15 cellular contexts compared by ENCODE assay signal in the genomic region with DNA sequence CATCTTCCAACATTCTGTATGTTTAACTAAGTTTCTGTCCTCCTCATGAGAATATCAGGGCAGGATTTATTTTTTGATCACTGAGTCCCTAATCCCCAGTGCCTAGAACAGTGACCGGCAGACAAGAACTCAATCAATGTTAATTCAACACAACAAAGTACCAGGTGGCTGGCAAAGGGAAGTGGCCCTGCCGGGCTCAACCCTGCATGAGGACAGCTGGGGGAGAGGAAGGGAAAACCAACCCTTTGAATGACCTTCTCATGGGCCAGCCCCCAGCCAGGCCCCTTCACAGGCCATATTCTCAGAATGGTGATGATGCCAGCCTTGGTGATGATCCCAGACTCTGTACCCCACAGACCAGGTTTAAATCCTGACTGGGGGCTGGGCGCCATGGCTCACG. TPM values are rescaled to one million over a fixed set of nuclear protein-coding genes. Genes with fewer than 3 reads are reported as not detected.
DNase-seq lines count a peak whose midpoint lies in the region; ATAC-seq lines count a peak whose summit lies in the region.
"Had no signal": no experiment of that assay in that cellular context is flagged by ENCODE, and none has a peak within 500 bp of the region (broad histone marks: within the 10 kb centered on the region; RNA-seq: fewer than 3 reads in every experiment).

No MANE protein-coding gene starts in this region.

- CTCF ChIA-PET in activated CD4-positive, alpha-beta memory T cell treated with anti-CD3 and anti-CD28 coated beads, Interleukin-2, amount 10 ng/mL, durations not matched to agents 7 days and 5 days (lab: Charles Lee) = interaction anchor here (2.4 to 4.1 kb wide), 2 partner anchors 9 to 15 kb away, joined by 16 to 27 read pairs; no protein-coding TSS in a partner anchor
- CTCF ChIA-PET in naive thymus-derived CD4-positive, alpha-beta T cell (lab: Charles Lee) = interaction anchor here (1.2 to 2.3 kb wide), 4 partner anchors 11 to 58 kb away, joined by 3 to 11 read pairs (median 8); no protein-coding TSS in a partner anchor

- no peak for DNase-seq in T-helper 2 cell treated with Interferon-gamma antibody and Interleukin-4, amounts not matched to agents 5 μg/mL and 100 μg/mL, for 36 hours (ENCODE audit: low spot score)
- DNase-seq in T-helper 2 cell (no peak), H7 (peak; percentile 76), cardiac septum (ENCODE audit: low spot score) (no peak), NCI-H2227 (lab: John Stamatoyannopoulos, UW; ENCODE audit: unreplicated experiment) (no peak)
- no peak for DNase-seq in activated CD4-positive, alpha-beta memory T cell treated with anti-CD3 and anti-CD28 coated beads, Interleukin-2, amount 10 ng/mL, durations not matched to agents 7 days and 5 days
- DNase-seq in naive thymus-derived CD4-positive, alpha-beta T cell = no peak
- DNase-seq: 8988T; central memory CD4-positive, alpha-beta T cell; foreskin melanocyte; KBM-7; NCI-H1417 treated with DMSO at 0.1 percent for 48 hours; NCI-H524 treated with DMSO at 0.1 percent for 48 hours; stimulated activated CD4-positive, alpha-beta T cell treated with anti-CD3 and anti-CD28 coated beads, Interleukin-15, amount 100 ng/mL, for 24 hours had no signal

- H3K27ac ChIP-seq in naive thymus-derived CD4-positive, alpha-beta T cell (ENCODE audit: low read depth, low read length) = peak overlapping the region; percentile 86

- intact Hi-C loops in naive thymus-derived CD4-positive, alpha-beta T cell (cut with micrococcal nuclease) = loop anchor here (5.0 to 10.0 kb wide), 4 partner anchors 77 to 963 kb away; a partner anchor contains a TSS
- intact Hi-C loops in cardiac septum (cut with DNase I) = no loop called here

- H3K4me1 Mint-ChIP-seq in T-helper 2 cell treated with Interferon-gamma antibody and Interleukin-4, amounts not matched to agents 5 μg/mL and 100 μg/mL, for 36 hours (ENCODE audit: low read depth) = peaks cover 32% of the 10 kb centered on the region
- H3K4me1 Mint-ChIP-seq in activated CD4-positive, alpha-beta memory T cell treated with anti-CD3 and anti-CD28 coated beads, Interleukin-2, amount 10 ng/mL, durations not matched to agents 7 days and 5 days = peaks cover 49% of the 10 kb centered on the region
- H3K4me1 Mint-ChIP-seq in naive thymus-derived CD4-positive, alpha-beta T cell = peaks cover 47 to 74% (median 63%) of the 10 kb centered on the region in 7 donors

- H3K27me3 ChIP-seq in H7 (ENCODE audit: control insufficient read depth, insufficient read depth, low read length) = peaks cover 3% of the 10 kb centered on the region
- H3K27me3 ChIP-seq in naive thymus-derived CD4-positive, alpha-beta T cell (ENCODE audit: control insufficient read depth in 2 of 2, insufficient read depth in 2 of 2, low read length in 2 of 2) = no peaks in the 10 kb centered on the region

- no peak for ATAC-seq in naive thymus-derived CD4-positive, alpha-beta T cell
- ATAC-seq in GM18511 (IDR thresholded peaks at IDR 0.05; ENCODE audit: unreplicated experiment) = no peak

- peak overlapping the region; percentile 98 for H3K4me3 Mint-ChIP-seq in T-helper 2 cell treated with Interferon-gamma antibody and Interleukin-4, amounts not matched to agents 5 μg/mL and 100 μg/mL, for 36 hours
- H3K4me3 Mint-ChIP-seq in activated CD4-positive, alpha-beta memory T cell treated with anti-CD3 and anti-CD28 coated beads, Interleukin-2, amount 10 ng/mL, durations not matched to agents 7 days and 5 days = peak overlapping the region; percentile 98
- peak overlapping the region; percentile 91 to 99 (median 96) for H3K4me3 Mint-ChIP-seq in naive thymus-derived CD4-positive, alpha-beta T cell

- H3K27ac Mint-ChIP-seq in T-helper 2 cell treated with Interferon-gamma antibody and Interleukin-4, amounts not matched to agents 5 μg/mL and 100 μg/mL, for 36 hours = peak overlapping the region; percentile 21
- H3K27ac Mint-ChIP-seq in activated CD4-positive, alpha-beta memory T cell treated with anti-CD3 and anti-CD28 coated beads, Interleukin-2, amount 10 ng/mL, durations not matched to agents 7 days and 5 days = peak overlapping the region; percentile 94
- peak overlapping the region; percentile 80 to 98 (median 95) for H3K27ac Mint-ChIP-seq in naive thymus-derived CD4-positive, alpha-beta T cell

- H3K36me3 Mint-ChIP-seq in T-helper 2 cell treated with Interferon-gamma antibody and Interleukin-4, amounts not matched to agents 5 μg/mL and 100 μg/mL, for 36 hours (ENCODE audit: low read depth) = peaks cover 24% of the 10 kb centered on the region
- H3K36me3 Mint-ChIP-seq in activated CD4-positive, alpha-beta memory T cell treated with anti-CD3 and anti-CD28 coated beads, Interleukin-2, amount 10 ng/mL, durations not matched to agents 7 days and 5 days (ENCODE audit: low read depth) = peaks cover 29% of the 10 kb centered on the region
- peaks cover 0 to 16% (median 4%) of the 10 kb centered on the region in 5 donors for H3K36me3 Mint-ChIP-seq in naive thymus-derived CD4-positive, alpha-beta T cell

- no peak overlapping the region for H3K4me3 ChIP-seq in H7 (ENCODE audit: insufficient read depth, low read depth, low read length)
- H3K4me3 ChIP-seq in naive thymus-derived CD4-positive, alpha-beta T cell (ENCODE audit: low read length) = no peak overlapping the region

- POLR2A ChIA-PET in activated CD4-positive, alpha-beta memory T cell treated with anti-CD3 and anti-CD28 coated beads, Interleukin-2, amount 10 ng/mL, durations not matched to agents 7 days and 5 days (lab: Charles Lee) = interaction anchor here (3.2 to 5.7 kb wide), 3 partner anchors 15 to 244 kb away, joined by 15 to 39 read pairs (median 31); a partner anchor contains a TSS
- POLR2A ChIA-PET in naive thymus-derived CD4-positive, alpha-beta T cell (lab: Charles Lee) = interaction anchor here (1.6 to 4.0 kb wide), 3 partner anchors 10 to 244 kb away, joined by 5 to 47 read pairs (median 37); a partner anchor contains a TSS

- peaks cover 25 to 48% of the 10 kb centered on the region in 2 donors for H3K4me1 ChIP-seq in naive thymus-derived CD4-positive, alpha-beta T cell (ENCODE audit: control insufficient read depth in 2 of 2, insufficient read depth in 2 of 2, low read length in 2 of 2)

- no peaks in the 10 kb centered on the region for H3K9me3 ChIP-seq in naive thymus-derived CD4-positive, alpha-beta T cell (ENCODE audit: control insufficient read depth in 2 of 3, low read length in 3 of 3)

- no peaks in the 10 kb centered on the region; the same call in 1 of the 2 replicates for H3K36me3 ChIP-seq in H7 (replicated peaks; ENCODE audit: control insufficient read depth, insufficient read depth, low read length)
- peaks cover 0 to 20% (median 2%) of the 10 kb centered on the region in 3 experiments for H3K36me3 ChIP-seq in naive thymus-derived CD4-positive, alpha-beta T cell (ENCODE audit: control insufficient read depth in 2 of 3, insufficient read depth in 3 of 3, low read length in 3 of 3)

- H3K9me3 Mint-ChIP-seq in T-helper 2 cell treated with Interferon-gamma antibody and Interleukin-4, amounts not matched to agents 5 μg/mL and 100 μg/mL, for 36 hours = no peaks in the 10 kb centered on the region
- H3K9me3 Mint-ChIP-seq in activated CD4-positive, alpha-beta memory T cell treated with anti-CD3 and anti-CD28 coated beads, Interleukin-2, amount 10 ng/mL, durations not matched to agents 7 days and 5 days = no peaks in the 10 kb centered on the region
- H3K9me3 Mint-ChIP-seq in naive thymus-derived CD4-positive, alpha-beta T cell = peaks cover 0 to 9% (median 0%) of the 10 kb centered on the region in 11 donors

- no peaks in the 10 kb centered on the region for H3K27me3 Mint-ChIP-seq in T-helper 2 cell treated with Interferon-gamma antibody and Interleukin-4, amounts not matched to agents 5 μg/mL and 100 μg/mL, for 36 hours (ENCODE audit: low read depth)
- H3K27me3 Mint-ChIP-seq in activated CD4-positive, alpha-beta memory T cell treated with anti-CD3 and anti-CD28 coated beads, Interleukin-2, amount 10 ng/mL, durations not matched to agents 7 days and 5 days = no peaks in the 10 kb centered on the region
- no peaks in the 10 kb centered on the region for H3K27me3 Mint-ChIP-seq in naive thymus-derived CD4-positive, alpha-beta T cell

RNA-seq across cellular contexts. Expression of a gene that starts 1.4 kb away (rescaled TPM):
- 1.3 and 5.1 TPM in 2 replicates for total RNA-seq in H7 (2014; rRNA removed; shearing (Covaris generic))
- total RNA-seq in activated CD4-positive, alpha-beta memory T cell treated with anti-CD3 and anti-CD28 coated beads, Interleukin-2, amount 10 ng/mL, durations not matched to agents 7 days and 5 days = 100 to 1,000 TPM; 200 to 203 TPM
- total RNA-seq in naive thymus-derived CD4-positive, alpha-beta T cell = 100 to 1,000 TPM; 146 to 223 (median 203) TPM
- 100 to 1,000 TPM; 350 to 449 TPM for polyA plus RNA-seq in naive thymus-derived CD4-positive, alpha-beta T cell
- total RNA-seq in cardiac septum = 5.3 TPM

RNA-seq across cellular contexts. Expression of a gene that starts 31.7 kb away (rescaled TPM):
- total RNA-seq in H7 (2014; rRNA removed; shearing (Covaris generic)) = 16.5 and 18.4 TPM in 2 replicates
- total RNA-seq in activated CD4-positive, alpha-beta memory T cell treated with anti-CD3 and anti-CD28 coated beads, Interleukin-2, amount 10 ng/mL, durations not matched to agents 7 days and 5 days = under 1 TPM in 1 of 2 experiments, not detected in 1; 0.08 TPM
- total RNA-seq in naive thymus-derived CD4-positive, alpha-beta T cell = 1 to 10 TPM in 1 of 5 experiments, under 1 TPM in 3, not detected in 1; 0.13 to 1.0 (median 0.57) TPM
- polyA plus RNA-seq in naive thymus-derived CD4-positive, alpha-beta T cell = under 1 TPM in 1 of 2 donors, not detected in 1; 0.69 TPM
- total RNA-seq in cardiac septum = 6.0 TPM

Comparison
In these comparisons a context has a peak if more than half of its experiments do, and no peak if none do; other contexts are left out.
1. H3K27ac Mint-ChIP-seq: peak in every context shown above with its lines; median percentile 95 in naive thymus-derived CD4-positive, alpha-beta T cell; 94 in activated CD4-positive, alpha-beta memory T cell treated with anti-CD3 and anti-CD28 coated beads, Interleukin-2, amount 10 ng/mL, durations not matched to agents 7 days and 5 days; 21 in T-helper 2 cell treated with Interferon-gamma antibody and Interleukin-4, amounts not matched to agents 5 μg/mL and 100 μg/mL, for 36 hours.
2. RNA of a gene that starts 1.4 kb away (total RNA-seq): 146 to 223 TPM in naive thymus-derived CD4-positive, alpha-beta T cell and 200 to 203 TPM in activated CD4-positive, alpha-beta memory T cell treated with anti-CD3 and anti-CD28 coated beads, Interleukin-2, amount 10 ng/mL, durations not matched to agents 7 days and 5 days; 5.3 TPM in cardiac septum (single experiment) and 1.3 to 5.1 TPM in H7; every median in the first group is over 10 times any median in the second.
3. Peak in every context shown above with its lines, with median percentiles within 50 percentile points of each other: H3K4me3 Mint-ChIP-seq.